In genomic region chr1:217718873-217719272, GRCh38 we compare ENCODE assay signal across 14 cellular contexts.
DNase-seq lines count a peak whose midpoint lies in the region; ATAC-seq, FAIRE-seq and TF ChIP-seq lines count a peak whose summit lies in the region.
"Had no signal": no experiment of that assay in that cellular context is flagged by ENCODE, and none has a peak within 500 bp of the region (broad histone marks: within the 10 kb centered on the region; RNA-seq: fewer than 3 reads in every experiment).

No MANE protein-coding gene starts in this region.

- H3K4me2 ChIP-seq in A549: peak overlapping the region; percentile 65; the same call in 2 of the 3 replicates

- no peak for TF ChIP-seq RAD21 in A549 (conservative IDR thresholded peaks at IDR 0.05 in 1 of 2, IDR thresholded peaks at IDR 0.05 in 1 of 2)

- DNase-seq in A549 (ENCODE audit: low read depth in 1 of 2, low spot score in 1 of 2) (peak in 1 of 2 experiments; percentile 49), NCI-H226 (peak; percentile 3), fibroblast of mammary gland (ENCODE audit: low read depth) (peak; percentile 9), NCI-H2107 treated with DMSO at 0.1 percent for 48 hours (lab: John Stamatoyannopoulos, UW; ENCODE audit: unreplicated experiment) (no peak), C1 segment of cervical spinal cord (lab: John Stamatoyannopoulos, UW) (no peak), transverse colon (no peak)
- DNase-seq: activated T-cell treated with anti-CD3 and anti-CD28 coated beads, Interleukin-2, amount 50 U/mL, for 1 hour; CD4-positive, CD25-positive, alpha-beta regulatory T cell; NCI-H774; stimulated activated CD4-positive, alpha-beta T cell treated with anti-CD3 and anti-CD28 coated beads, Interleukin-4, amount 100 ng/mL, for 4 hours had no signal

- H3K9me3 ChIP-seq in A549 (no peaks in the 10 kb centered on the region), transverse colon (no peaks in the 10 kb centered on the region)
- H3K9me3 ChIP-seq: suprapubic skin had no signal

- ATAC-seq in A549 (peak; percentile 55 to 65; a peak in 3 of 6 replicates), GM18867 (IDR thresholded peaks at IDR 0.05; ENCODE audit: unreplicated experiment) (peak; percentile 43), HG02610 (IDR thresholded peaks at IDR 0.05; ENCODE audit: unreplicated experiment) (no peak)
- ATAC-seq: left lobe of liver had no signal

- H3K4me1 ChIP-seq in A549 (peaks cover 44% of the 10 kb centered on the region), transverse colon (no peaks in the 10 kb centered on the region)
- H3K4me1 ChIP-seq: suprapubic skin had no signal

- H3K27ac ChIP-seq in A549 (peak overlapping the region; percentile 60 to 69; a peak in 4 of 6 replicates), transverse colon (no peak overlapping the region)
- H3K27ac ChIP-seq: suprapubic skin had no signal

- no peak for FAIRE-seq in A549 (lab: Jason Lieb, UNC)

- TF ChIP-seq POLR2A in A549 (IDR thresholded peaks at IDR 0.05; ENCODE audit: low read length) (no peak), transverse colon (IDR thresholded peaks at IDR 0.05) (no peak)

- in situ Hi-C loops in transverse colon (cut with MboI; ENCODE audit: low pct_ligation_motif_present in 1 of 4, low pct_unique_long_range_greater_than_20kb in 1 of 4, low sequenced_read_pairs in 3 of 4): no loop called here

- POLR2A ChIA-PET in A549 (lab: Yijun Ruan, JAX): no interaction called here

- H3K4me3 ChIP-seq in A549 (no peak overlapping the region), fibroblast of mammary gland (ENCODE audit: control insufficient read depth, low read depth, low read length) (no peak overlapping the region), transverse colon (no peak overlapping the region)
- H3K4me3 ChIP-seq: suprapubic skin had no signal

- TF ChIP-seq EP300 in A549 (IDR thresholded peaks at IDR 0.05) (no peak), transverse colon (IDR thresholded peaks at IDR 0.05; ENCODE audit: low read depth) (no peak)

- no peaks in the 10 kb centered on the region for H3K36me3 ChIP-seq in transverse colon
- H3K36me3 ChIP-seq: suprapubic skin had no signal

- intact Hi-C loops in transverse colon (cut with DNase I; ENCODE audit: low total_unique reads): no loop called here

- TF ChIP-seq CTCF in A549 (IDR thresholded peaks at IDR 0.05) (no peak), fibroblast of mammary gland (conservative IDR thresholded peaks at IDR 0.05; ENCODE audit: control insufficient read depth, insufficient read depth, low read depth, low read length) (no peak), transverse colon (IDR thresholded peaks at IDR 0.05) (no peak)

- CTCF ChIA-PET in A549 (lab: Yijun Ruan, JAX): no interaction called here

- no peaks in the 10 kb centered on the region for H3K27me3 ChIP-seq in transverse colon
- H3K27me3 ChIP-seq: suprapubic skin had no signal

- 32% methylated on average over 2 of the region's 2 CpGs for WGBS in A549 (ENCODE audit: missing lambda C conversion rate)
- WGBS in transverse colon (ENCODE audit: low coverage in 1 of 2), 2 donors: 75 to 80% methylated on average over 2 of the region's 2 CpGs

TF ChIP-seq in A549, 52 proteins besides CTCF, POLR2A, EP300 and RAD21:
- TF ChIP-seq PBX3 (IDR thresholded peaks at IDR 0.05) (no peak), KDM5A (IDR thresholded peaks at IDR 0.05) (no peak), ATOH8 (CRISPR knock-in tag; IDR thresholded peaks at IDR 0.05; ENCODE audit: low read depth) (no peak), HOXA7 (CRISPR knock-in tag; IDR thresholded peaks at IDR 0.05) (no peak), RFX5 (IDR thresholded peaks at IDR 0.05) (no peak), BCL3 (IDR thresholded peaks at IDR 0.05) (no peak), POLR2AphosphoS2 (conservative IDR thresholded peaks at IDR 0.05; ENCODE audit: low read length) (no peak), FOXS1 (CRISPR knock-in tag; IDR thresholded peaks at IDR 0.05) (no peak), NPAS2 (CRISPR knock-in tag; IDR thresholded peaks at IDR 0.05; ENCODE audit: borderline replicate concordance) (no peak), CBX2 (IDR thresholded peaks at IDR 0.05; ENCODE audit: borderline replicate concordance, low read depth) (no peak)

Comparison
In these comparisons a context has a peak if more than half of its experiments do, and no peak if none do; other contexts are left out.
1. DNase-seq: peak in NCI-H226 (single experiment) and fibroblast of mammary gland (single experiment); none in NCI-H2107 treated with DMSO at 0.1 percent for 48 hours (single experiment), C1 segment of cervical spinal cord (0 of 14) and transverse colon (single experiment).
2. H3K27ac ChIP-seq: peak in A549 (2 of 2); none in transverse colon (0 of 4).